ENCODE assay signal across 18 cellular contexts in genomic region chr12:28156362-28156761, GRCh38.
"Had no signal": no experiment of that assay in that cellular context is flagged by ENCODE, and none has a peak within 500 bp of the region (broad histone marks: within the 10 kb centered on the region; RNA-seq: fewer than 3 reads in every experiment).

No MANE protein-coding gene starts in this region.

- ATAC-seq: SK-N-SH treated with all-trans-retinoic acid at 6 μM for 48 hours had no signal

- DNase-seq: Karpas-422, KG1, MM.1S, NCI-H1092 treated with DMSO at 0.1 percent for 48 hours, NCI-H1436, NCI-H187, NCI-H2029, NCI-H2081 treated with DMSO at 0.1 percent for 48 hours, NCI-H2171, NCI-H226, NCI-H446, NCI-H510A, NCI-H524 treated with DMSO at 0.1 percent for 48 hours, NCI-H69, NCI-H774, Right ventricle myocardium superior, RPMI8226 had no signal
